In the genomic region with DNA sequence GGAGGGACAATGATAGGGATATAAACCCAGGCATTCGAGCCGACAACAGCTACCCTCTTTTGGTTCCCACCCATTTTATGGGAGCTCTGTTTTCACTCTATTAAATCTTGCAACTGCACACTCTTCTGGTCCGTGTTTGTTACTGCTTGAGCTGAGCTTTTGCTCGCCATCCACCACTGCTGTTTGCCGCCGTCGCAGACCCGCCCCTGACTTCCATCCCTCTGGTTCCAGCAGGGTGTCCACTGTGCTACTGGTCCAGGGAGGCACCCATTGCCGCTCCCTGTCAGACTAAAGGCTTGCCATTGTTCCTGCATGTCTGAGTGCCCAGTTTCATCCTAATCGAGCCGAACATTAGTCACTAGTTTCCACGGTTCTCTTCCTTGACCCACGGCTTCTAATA, we compare ENCODE assay signal across 7 cellular contexts.
"Had no signal": no experiment of that assay in that cellular context is flagged by ENCODE, and none has a peak within 500 bp of the region (broad histone marks: within the 10 kb centered on the region; RNA-seq: fewer than 3 reads in every experiment).

No MANE protein-coding gene starts in this region.

- H3K9ac ChIP-seq: GM23248 had no signal

- H3K36me3 ChIP-seq: HAP-1 had no signal

- ATAC-seq: HCT116 had no signal

- H3K9me3 ChIP-seq: HAP-1 had no signal

- H3K4me1 ChIP-seq: HAP-1 had no signal

- H3K4me3 ChIP-seq: GM23248, HAP-1 had no signal

- H3K27ac ChIP-seq: GM23248, HL-60 had no signal

- DNase-seq: GM23248, GOT3, H7, HFFc6 had no signal

- H2AFZ ChIP-seq: GM23248 had no signal
